ENCODE assay signal across 8 cellular contexts in genomic region chr6:17281100-17281496, GRCh38. TPM values are rescaled to one million over a fixed set of nuclear protein-coding genes. Genes with fewer than 3 reads are reported as not detected.
DNase-seq lines count a peak whose midpoint lies in the region; ATAC-seq and TF ChIP-seq lines count a peak whose summit lies in the region.

TSS of gene RBM24 (plus strand) at chr6:17281361. CDS start at chr6:17281582, 221 bp downstream.

- no peaks in the 10 kb centered on the region for H3K9me3 ChIP-seq in thyroid gland

- H3K4me3 ChIP-seq in thyroid gland (replicated peaks in 1 of 3), result peak within 1 kb of the TSS; percentile 48 to 87 (median 65)

- H3K27me3 Mint-ChIP-seq in activated T-cell treated with anti-CD3 and anti-CD28 coated beads, Interleukin-2, amount 50 U/mL, for 4 hours (ENCODE audit: low read depth), result peaks cover 66% of the 10 kb centered on the region
- peaks cover 31 to 75% (median 56%) of the 10 kb centered on the region in 5 donors for H3K27me3 Mint-ChIP-seq in naive thymus-derived CD8-positive, alpha-beta T cell

- intact Hi-C loops in thyroid gland (cut with DNase I), result loop anchor here (10.0 kb wide), 1 partner anchor 114 kb away; the partner anchor contains the start of gene CAP2

- peaks cover 0 to 5% of the 10 kb centered on the region in 2 donors for H3K4me1 ChIP-seq in thyroid gland

- no peaks in the 10 kb centered on the region for H3K36me3 ChIP-seq in thyroid gland

- TF ChIP-seq CTCF in thyroid gland (IDR thresholded peaks at IDR 0.05), result peak in 2 of 6 experiments; percentile 35 to 36

- H3K36me3 Mint-ChIP-seq in activated T-cell treated with anti-CD3 and anti-CD28 coated beads, Interleukin-2, amount 50 U/mL, for 4 hours (ENCODE audit: insufficient read depth), result no peaks in the 10 kb centered on the region
- H3K36me3 Mint-ChIP-seq in naive thymus-derived CD8-positive, alpha-beta T cell, result no peaks in the 10 kb centered on the region

- peak; percentile 83 for DNase-seq in D341Med (ENCODE audit: low spot score)
- peak; percentile 30 for DNase-seq in NCI-H1092 (lab: John Stamatoyannopoulos, UW)
- DNase-seq in activated T-cell treated with anti-CD3 and anti-CD28 coated beads, Interleukin-2, amount 50 U/mL, for 4 hours, result peak; percentile 7
- peak; percentile 31 for DNase-seq in fibroblast of the conjunctiva (ENCODE audit: low read depth)
- no peak for DNase-seq in naive thymus-derived CD8-positive, alpha-beta T cell
- peak; percentile 64 for DNase-seq in thyroid gland
- no peak for DNase-seq in NCI-H1436 (lab: John Stamatoyannopoulos, UW)

- no peak for TF ChIP-seq POLR2A in thyroid gland (IDR thresholded peaks at IDR 0.05)

- H3K4me1 Mint-ChIP-seq in activated T-cell treated with anti-CD3 and anti-CD28 coated beads, Interleukin-2, amount 50 U/mL, for 4 hours (ENCODE audit: low read depth), result peaks cover 10% of the 10 kb centered on the region
- peaks cover 6 to 18% (median 11%) of the 10 kb centered on the region in 4 donors for H3K4me1 Mint-ChIP-seq in naive thymus-derived CD8-positive, alpha-beta T cell

- POLR2A ChIA-PET in naive thymus-derived CD8-positive, alpha-beta T cell (lab: Charles Lee), result no interaction called here

- H3K4me3 Mint-ChIP-seq in activated T-cell treated with anti-CD3 and anti-CD28 coated beads, Interleukin-2, amount 50 U/mL, for 4 hours, result peak within 1 kb of the TSS; percentile 72
- H3K4me3 Mint-ChIP-seq in naive thymus-derived CD8-positive, alpha-beta T cell, result peak within 1 kb of the TSS; percentile 73 to 85 (median 79)

- no peaks in the 10 kb centered on the region for H3K9me3 Mint-ChIP-seq in activated T-cell treated with anti-CD3 and anti-CD28 coated beads, Interleukin-2, amount 50 U/mL, for 4 hours
- H3K9me3 Mint-ChIP-seq in naive thymus-derived CD8-positive, alpha-beta T cell, result peaks cover 0 to 5% (median 0%) of the 10 kb centered on the region in 9 donors

- ATAC-seq in activated T-cell treated with anti-CD3 and anti-CD28 coated beads, Interleukin-2, amount 50 U/mL, for 4 hours, result peak; percentile 53 to 57
- ATAC-seq in naive thymus-derived CD8-positive, alpha-beta T cell, result peak in 1 of 2 donors; percentile 16
- ATAC-seq in HG02852 (IDR thresholded peaks at IDR 0.05; ENCODE audit: unreplicated experiment), result no peak

- peak within 1 kb of the TSS in 2 of 3 donors; percentile 55 to 60 for H3K27ac ChIP-seq in thyroid gland

- 0% methylated on average over 14 to 21 of the region's 46 CpGs for WGBS in thyroid gland, 2 donors

- no peak within 1 kb of the TSS for H3K27ac Mint-ChIP-seq in naive thymus-derived CD8-positive, alpha-beta T cell

- no peaks in the 10 kb centered on the region for H3K27me3 ChIP-seq in thyroid gland

RNA-seq across cellular contexts. Expression of gene RBM24, which starts in this region (rescaled TPM):
- total RNA-seq in activated T-cell treated with anti-CD3 and anti-CD28 coated beads, Interleukin-2, amount 50 U/mL, for 4 hours, result not detected
- total RNA-seq in naive thymus-derived CD8-positive, alpha-beta T cell, result not detected
- polyA plus RNA-seq in naive thymus-derived CD8-positive, alpha-beta T cell, result not detected
- 1 to 10 TPM in 2 of 4 donors, under 1 TPM in 2; 0.45 to 5.3 (median 1.6) TPM for total RNA-seq in thyroid gland

Comparison
In these comparisons a context has a peak if more than half of its experiments do, and no peak if none do; other contexts are left out.
1. Peak in DNase-seq and ATAC-seq in activated T-cell treated with anti-CD3 and anti-CD28 coated beads, Interleukin-2, amount 50 U/mL, for 4 hours; RNA of the gene not detected or under 1 TPM.
2. DNase-seq: peak in D341Med (single experiment), NCI-H1092 (single experiment), fibroblast of the conjunctiva (single experiment) and thyroid gland (2 of 2); none in naive thymus-derived CD8-positive, alpha-beta T cell (0 of 10) and NCI-H1436 (single experiment).